Comparison of ENCODE assay signal across 28 cellular contexts in genomic region chr4:100716416-100716815, GRCh38.
"Had no signal": no experiment of that assay in that cellular context is flagged by ENCODE, and none has a peak within 500 bp of the region (broad histone marks: within the 10 kb centered on the region; RNA-seq: fewer than 3 reads in every experiment).

No MANE protein-coding gene starts in this region.

- H3K27ac ChIP-seq: PC-9, RWPE1, SJCRH30, SK-N-MC had no signal

- H3K27me3 ChIP-seq: MG63, SJCRH30 had no signal

- H3K4me1 ChIP-seq: SJCRH30 had no signal

- H2AFZ ChIP-seq: PC-9 had no signal

- H3K4me3 ChIP-seq: MG63, PC-9, SJCRH30, SK-N-MC had no signal

- DNase-seq: Kasumi-1, MG63, NCI-H1092, NCI-H1105, NCI-H1436 treated with DMSO at 0.1 percent for 48 hours, NCI-H187, NCI-H1930, NCI-H2029 treated with DMSO at 0.1 percent for 48 hours, NCI-H2081 treated with DMSO at 0.1 percent for 48 hours, NCI-H2107, NCI-H2171, NCI-H226, NCI-H446 treated with DMSO at 0.1 percent for 48 hours, NCI-H510A, NCI-H526, NCI-H69, NCI-H748 treated with DMSO at 0.1 percent for 48 hours, NCI-H82, PC-9, SHP77, SIG-M5, SJCRH30, T-cell had no signal

- H3K36me3 ChIP-seq: MG63, SJCRH30 had no signal

- H3K9me3 ChIP-seq: MG63, SJCRH30 had no signal

- H3K4me2 ChIP-seq: PC-9 had no signal

- ATAC-seq: Panc1, Right ventricle myocardium inferior, SK-N-SH treated with all-trans-retinoic acid at 6 μM for 48 hours, T-cell had no signal
